8 cellular contexts compared by ENCODE assay signal in the genomic region with DNA sequence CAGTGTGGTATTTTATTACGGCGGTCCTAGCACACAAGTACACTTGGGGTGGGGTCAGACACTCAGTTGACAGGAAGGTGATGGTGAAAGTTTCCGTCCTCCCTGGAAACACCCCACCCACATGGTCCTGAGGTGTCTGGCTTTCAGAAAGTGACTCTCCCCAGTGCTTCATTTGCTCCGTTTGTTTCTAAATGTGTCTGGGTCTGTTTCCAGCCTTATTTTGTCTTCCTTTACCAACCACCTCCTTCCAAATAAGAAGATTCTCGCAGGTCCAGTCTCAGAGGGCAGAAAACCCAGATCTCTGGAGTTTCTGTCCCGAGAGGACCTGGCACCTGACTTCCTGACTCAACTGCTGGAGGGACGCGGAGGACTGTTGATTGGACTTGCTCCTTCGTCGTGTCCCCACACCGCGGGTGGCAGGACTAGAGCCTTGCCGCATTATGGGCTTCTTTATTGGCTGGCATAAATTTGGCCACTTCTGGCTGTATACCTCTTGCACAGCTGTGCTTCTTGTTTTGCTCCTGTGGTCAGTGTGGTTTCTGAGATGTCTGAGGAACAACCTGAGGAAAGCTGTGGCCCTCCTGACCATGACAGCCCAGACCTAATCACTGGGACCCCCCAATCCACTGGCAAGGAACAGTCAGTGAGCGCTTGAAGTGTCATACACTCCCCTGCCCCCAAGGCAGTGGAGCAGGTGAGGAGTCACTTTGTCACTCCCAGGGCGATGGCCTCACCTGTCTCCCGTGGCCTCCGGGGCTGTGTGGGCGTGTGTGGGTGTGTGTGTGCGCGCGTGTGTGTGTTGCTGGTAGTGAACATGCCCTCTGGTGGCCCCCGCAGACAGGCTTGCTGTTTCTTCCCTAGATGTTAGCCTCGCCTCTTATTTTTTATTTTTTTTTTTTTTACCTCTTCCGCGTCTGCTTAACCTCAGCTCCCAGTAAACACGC. TPM values are rescaled to one million over a fixed set of nuclear protein-coding genes. Genes with fewer than 3 reads are reported as not detected.
DNase-seq lines count a peak whose midpoint lies in the region; ATAC-seq and TF ChIP-seq lines count a peak whose summit lies in the region.

No MANE protein-coding gene starts in this region.

- peak; percentile 40 to 82 (median 56) for DNase-seq in CD8-positive, alpha-beta memory T cell
- DNase-seq in activated CD4-positive, CD25-positive, alpha-beta regulatory T cell treated with anti-CD3 and anti-CD28 coated beads, Interleukin-2, amount 50 U/mL, for 72 hours: peak; percentile 52
- DNase-seq in endodermal cell: no peak
- DNase-seq in stimulated activated naive CD4-positive, alpha-beta T cell treated with Interleukin-2 at 50 U/mL for 16 hours (lab: John Stamatoyannopoulos, UW): peak; percentile 70
- DNase-seq in NCI-H1048 (lab: John Stamatoyannopoulos, UW): no peak
- no peak for DNase-seq in COR-L47 (lab: John Stamatoyannopoulos, UW)
- DNase-seq in NCI-H1092 treated with DMSO at 0.1 percent for 48 hours (lab: John Stamatoyannopoulos, UW): no peak

- CTCF ChIA-PET in CD8-positive, alpha-beta memory T cell (lab: Charles Lee): interaction anchor here (0.7 to 3.4 kb wide), 3 partner anchors 29 to 45 kb away, joined by 3 to 24 read pairs (median 7); a partner anchor contains a TSS

- POLR2A ChIA-PET in CD8-positive, alpha-beta memory T cell (lab: Charles Lee): interaction anchor here (0.6 kb wide), 1 partner anchor 40 kb away, joined by 5 read pairs; no protein-coding TSS in a partner anchor

- no peak overlapping the region for H3K27ac ChIP-seq in CD8-positive, alpha-beta memory T cell (ENCODE audit: low read depth, low read length)
- H3K27ac ChIP-seq in endodermal cell (ENCODE audit: low read depth, low read length): no peak overlapping the region

- peak overlapping the region; percentile 40 to 91 (median 80) for H3K4me3 Mint-ChIP-seq in CD8-positive, alpha-beta memory T cell
- no peak overlapping the region for H3K4me3 Mint-ChIP-seq in endodermal cell

- H3K9me3 Mint-ChIP-seq in CD8-positive, alpha-beta memory T cell: no peaks in the 10 kb centered on the region
- peaks cover 5% of the 10 kb centered on the region for H3K9me3 Mint-ChIP-seq in endodermal cell

- peaks cover 36 to 38% (median 36%) of the 10 kb centered on the region in 3 donors for H3K4me1 Mint-ChIP-seq in CD8-positive, alpha-beta memory T cell
- peaks cover 12% of the 10 kb centered on the region for H3K4me1 Mint-ChIP-seq in endodermal cell

- no peaks in the 10 kb centered on the region for H3K9me3 ChIP-seq in CD8-positive, alpha-beta memory T cell (ENCODE audit: low read length)
- no peaks in the 10 kb centered on the region for H3K9me3 ChIP-seq in endodermal cell (ENCODE audit: control insufficient read depth, low read length)

- H3K27me3 Mint-ChIP-seq in CD8-positive, alpha-beta memory T cell: no peaks in the 10 kb centered on the region
- H3K27me3 Mint-ChIP-seq in endodermal cell (ENCODE audit: insufficient read depth): no peaks in the 10 kb centered on the region

- peak overlapping the region; percentile 11 for H3K4me3 ChIP-seq in CD8-positive, alpha-beta memory T cell (ENCODE audit: low read length)
- no peak overlapping the region for H3K4me3 ChIP-seq in endodermal cell (ENCODE audit: low read length)

- no peaks in the 10 kb centered on the region for H3K36me3 ChIP-seq in CD8-positive, alpha-beta memory T cell (ENCODE audit: insufficient read depth, low read length)
- no peaks in the 10 kb centered on the region for H3K36me3 ChIP-seq in endodermal cell (ENCODE audit: control insufficient read depth, insufficient read depth, low read length)

- peak overlapping the region; percentile 74 to 97 (median 89) for H3K27ac Mint-ChIP-seq in CD8-positive, alpha-beta memory T cell
- peak overlapping the region; percentile 76 for H3K27ac Mint-ChIP-seq in endodermal cell

- no peaks in the 10 kb centered on the region for H3K36me3 Mint-ChIP-seq in CD8-positive, alpha-beta memory T cell
- H3K36me3 Mint-ChIP-seq in endodermal cell (ENCODE audit: low read depth): no peaks in the 10 kb centered on the region

- no peaks in the 10 kb centered on the region for H3K27me3 ChIP-seq in CD8-positive, alpha-beta memory T cell (ENCODE audit: insufficient read depth, low read length, poor library complexity, severe bottlenecking)
- no peaks in the 10 kb centered on the region for H3K27me3 ChIP-seq in endodermal cell (ENCODE audit: control insufficient read depth, insufficient read depth, low read length, poor library complexity, severe bottlenecking)

- H3K4me1 ChIP-seq in CD8-positive, alpha-beta memory T cell (ENCODE audit: insufficient read depth, low read length): peaks cover 34% of the 10 kb centered on the region
- peaks cover 2% of the 10 kb centered on the region for H3K4me1 ChIP-seq in endodermal cell (ENCODE audit: control insufficient read depth, insufficient read depth, low read length)

- no peak overlapping the region for H3K9ac ChIP-seq in endodermal cell (ENCODE audit: extremely low read depth, low read length, poor library complexity, severe bottlenecking)

- TF ChIP-seq CTCF in endodermal cell (conservative IDR thresholded peaks at IDR 0.05): peak; percentile 39

- WGBS in endodermal cell (ENCODE audit: insufficient coverage in 1 of 2, insufficient read length in 1 of 2), 2 experiments: 90 to 98% methylated on average over 9 to 26 of the region's 26 CpGs

- ATAC-seq in HG02610 (IDR thresholded peaks at IDR 0.05; ENCODE audit: unreplicated experiment): peak; percentile 53

RNA-seq across cellular contexts. Expression of a gene that starts 45.6 kb away (rescaled TPM):
- total RNA-seq in CD8-positive, alpha-beta memory T cell: 10 to 100 TPM; 68.6 to 69.8 TPM
- 11.1 TPM for polyA plus RNA-seq in CD8-positive, alpha-beta memory T cell
- 10 to 100 TPM; 60.1 to 68.4 TPM for total RNA-seq in endodermal cell
- 80.9 TPM for polyA plus RNA-seq in endodermal cell (2013, experiment 1 of 2)
- polyA plus RNA-seq in endodermal cell (2013, experiment 2 of 2): 75.9 TPM

Comparison
In these comparisons a context has a peak if more than half of its experiments do, and no peak if none do; other contexts are left out.
1. DNase-seq: peak in CD8-positive, alpha-beta memory T cell (5 of 5), activated CD4-positive, CD25-positive, alpha-beta regulatory T cell treated with anti-CD3 and anti-CD28 coated beads, Interleukin-2, amount 50 U/mL, for 72 hours (single experiment) and stimulated activated naive CD4-positive, alpha-beta T cell treated with Interleukin-2 at 50 U/mL for 16 hours (single experiment); none in endodermal cell (single experiment), NCI-H1048 (single experiment), COR-L47 (single experiment) and NCI-H1092 treated with DMSO at 0.1 percent for 48 hours (single experiment).